Comparison of ENCODE assay signal across 7 cellular contexts in genomic region chr6:32013738-32014137, GRCh38. TPM values are rescaled to one million over a fixed set of nuclear protein-coding genes. Genes with fewer than 3 reads are reported as not detected.
"Had no signal": no experiment of that assay in that cellular context is flagged by ENCODE, and none has a peak within 500 bp of the region (broad histone marks: within the 10 kb centered on the region; RNA-seq: fewer than 3 reads in every experiment).

No MANE protein-coding gene starts in this region.

RNA-seq across cellular contexts. Expression of gene CYP21A2, which starts 24.5 kb away (rescaled TPM):
- total RNA-seq: kidney epithelial cell, lung microvascular endothelial cell, mononuclear cell, myocyte had no signal
- polyA plus RNA-seq: mammary epithelial cell; naive thymus-derived CD4-positive, alpha-beta T cell had no signal

RNA-seq across cellular contexts. Expression of gene C4A, which starts 31.9 kb away (rescaled TPM):
- polyA plus RNA-seq: immature natural killer cell; naive thymus-derived CD4-positive, alpha-beta T cell had no signal
